ENCODE assay signal across 8 cellular contexts in genomic region chr12:50986961-50987737, GRCh38. TPM values are rescaled to one million over a fixed set of nuclear protein-coding genes. Genes with fewer than 3 reads are reported as not detected.
A peak's percentile ranks its signal among the peaks of the same experiment; 100 is the strongest.
DNase-seq lines count a peak whose midpoint lies in the region; ATAC-seq, FAIRE-seq and TF ChIP-seq lines count a peak whose summit lies in the region.

No MANE protein-coding gene starts in this region.

- H3K9me3 Mint-ChIP-seq in stimulated activated effector memory CD8-positive, alpha-beta T cell treated with anti-CD3 and anti-CD28 coated beads, Interleukin-12 subunit alpha, Interleukin-12 subunit beta, amount 100 ng/mL, for 72 hours = no peaks in the 10 kb centered on the region

- FAIRE-seq in G401.6 (lab: Jason Lieb, UNC) = peak; percentile 93
- FAIRE-seq in K562 (lab: Jason Lieb, UNC) = peak; percentile 64

- H3K27ac Mint-ChIP-seq in stimulated activated effector memory CD8-positive, alpha-beta T cell treated with anti-CD3 and anti-CD28 coated beads, Interleukin-12 subunit alpha, Interleukin-12 subunit beta, amount 100 ng/mL, for 72 hours = peak overlapping the region; percentile 82

- peak; percentile 32 for DNase-seq in AG04450 (ENCODE audit: low read depth, low spot score)
- DNase-seq in NCI-H82 (lab: John Stamatoyannopoulos, UW) = peak; percentile 80
- DNase-seq in K562 (ENCODE audit: extremely low read depth in 1 of 4, low spot score in 3 of 4) = peak; percentile 27 to 56 (median 40)
- peak; percentile 82 for DNase-seq in inferior parietal cortex (ENCODE audit: extremely low spot score)
- DNase-seq in stimulated activated effector memory CD8-positive, alpha-beta T cell treated with anti-CD3 and anti-CD28 coated beads, Interleukin-12 subunit alpha, Interleukin-12 subunit beta, amount 100 ng/mL, for 72 hours (ENCODE audit: low spot score in 2 of 2) = no peak
- DNase-seq in amniotic stem cell (lab: John Stamatoyannopoulos, UW) = no peak

- no peaks in the 10 kb centered on the region for H3K4me1 ChIP-seq in K562 (replicated peaks in 1 of 2; ENCODE audit: control insufficient read depth in 2 of 2, insufficient read depth in 2 of 2, low read length in 2 of 2)

- no peaks in the 10 kb centered on the region for H3K9me1 ChIP-seq in K562 (ENCODE audit: control insufficient read depth, insufficient read depth, low read length)

- H3K4me3 Mint-ChIP-seq in stimulated activated effector memory CD8-positive, alpha-beta T cell treated with anti-CD3 and anti-CD28 coated beads, Interleukin-12 subunit alpha, Interleukin-12 subunit beta, amount 100 ng/mL, for 72 hours = no peak overlapping the region

- no peak for TF ChIP-seq POLR2A in K562 (conservative IDR thresholded peaks at IDR 0.05)

- H3K79me2 ChIP-seq in K562 (ENCODE audit: control insufficient read depth, insufficient read depth, low read length) = no peaks in the 10 kb centered on the region

- H3K27me3 ChIP-seq in AG04450 (ENCODE audit: control insufficient read depth, insufficient read depth, low read length) (no peaks in the 10 kb centered on the region), K562 (ENCODE audit: control insufficient read depth in 2 of 2, insufficient read depth in 2 of 2, low read length in 2 of 2) (no peaks in the 10 kb centered on the region)

- CTCF ChIA-PET in AG04450 (lab: Charles Lee) (interaction anchor here (0.6 to 8.3 kb wide), 28 partner anchors 11 to 448 kb away, joined by 3 to 160 read pairs (median 4); partner anchors contain the start of gene ATF1), K562 (lab: Yijun Ruan, JAX; ENCODE audit: low intra/inter-chr PET ratio) (interaction anchor here (0.7 to 3.1 kb wide), 5 partner anchors 157 to 483 kb away, joined by 3 to 33 read pairs (median 4); partner anchors contain the start of gene DIP2B)

- peaks cover 63% of the 10 kb centered on the region for H3K36me3 ChIP-seq in K562 (ENCODE audit: control insufficient read depth, insufficient read depth, low read length)

- no peak overlapping the region for H3K27ac ChIP-seq in AG04450 (ENCODE audit: low read depth, low read length)
- H3K27ac ChIP-seq in K562 (ENCODE audit: extremely low read depth, low read depth, low read length) = no peak overlapping the region

- ATAC-seq in K562 (peak; percentile 90), HG02759 (IDR thresholded peaks at IDR 0.05; ENCODE audit: unreplicated experiment) (no peak)
- ATAC-seq in stimulated activated effector memory CD8-positive, alpha-beta T cell treated with anti-CD3 and anti-CD28 coated beads, Interleukin-12 subunit alpha, Interleukin-12 subunit beta, amount 100 ng/mL, for 72 hours = no peak

- no peak overlapping the region for H2AFZ ChIP-seq in K562 (ENCODE audit: low read depth, low read length)

- 56% methylated on average over 8 of the region's 8 CpGs for WGBS in K562 (ENCODE audit: insufficient coverage, low coverage, missing lambda C conversion rate)

- peaks cover 7% of the 10 kb centered on the region for H3K4me1 Mint-ChIP-seq in stimulated activated effector memory CD8-positive, alpha-beta T cell treated with anti-CD3 and anti-CD28 coated beads, Interleukin-12 subunit alpha, Interleukin-12 subunit beta, amount 100 ng/mL, for 72 hours

- H4K20me1 ChIP-seq in K562 (replicated peaks; ENCODE audit: control insufficient read depth, insufficient read depth, low read length) = no peaks in the 10 kb centered on the region

- H3K4me2 ChIP-seq in K562 (ENCODE audit: insufficient read depth, low read length) = no peak overlapping the region

- no TSS peak for BruUV-seq in K562 (replicated peaks; lab: Mats Ljungman, UMichigan)

- H3K9me3 ChIP-seq in AG04450 (ENCODE audit: control insufficient read depth, insufficient read depth, low read length) (no peaks in the 10 kb centered on the region), K562 (replicated peaks; ENCODE audit: control insufficient read depth, insufficient read depth, low read depth, low read length) (no peaks in the 10 kb centered on the region)

- TF ChIP-seq EP300 in K562 (IDR thresholded peaks at IDR 0.05; ENCODE audit: low read length) = no peak

- H3K4me3 ChIP-seq in AG04450 (ENCODE audit: low read depth, low read length) (no peak overlapping the region), K562 (no peak overlapping the region)

- peaks cover 63% of the 10 kb centered on the region for H3K36me3 Mint-ChIP-seq in stimulated activated effector memory CD8-positive, alpha-beta T cell treated with anti-CD3 and anti-CD28 coated beads, Interleukin-12 subunit alpha, Interleukin-12 subunit beta, amount 100 ng/mL, for 72 hours

- intact Hi-C loops in K562 (cut with micrococcal nuclease) = loop anchor here (1.0 to 5.0 kb wide), 3 partner anchors 162 to 365 kb away; no protein-coding TSS in a partner anchor

- POLR2A ChIA-PET in AG04450 (lab: Yijun Ruan, JAX) = interaction anchor here (0.8 to 1.1 kb wide), 2 partner anchors 161 to 902 kb away, joined by 3 to 12 read pairs; no protein-coding TSS in a partner anchor
- POLR2A ChIA-PET in K562 (lab: Yijun Ruan, JAX) = interaction anchor here (0.6 to 1.6 kb wide), 7 partner anchors 9 to 547 kb away, joined by 3 to 6 read pairs (median 4); no protein-coding TSS in a partner anchor

- in situ Hi-C loops in K562 (cut with MboI) = no loop called here

- TF ChIP-seq RAD21 in K562 (CRISPR knock-in tag; conservative IDR thresholded peaks at IDR 0.05 in 1 of 2, IDR thresholded peaks at IDR 0.05 in 1 of 2) = peak; percentile 86 to 88

- TF ChIP-seq CTCF in AG04450 (IDR thresholded peaks at IDR 0.05; ENCODE audit: low read depth, low read length) (peak; percentile 75), K562 (IDR thresholded peaks at IDR 0.05 in 2 of 3, conservative IDR thresholded peaks at IDR 0.05 in 1 of 3; ENCODE audit: insufficient read depth in 2 of 3, low read depth in 1 of 3, low read length in 3 of 3) (peak; percentile 58 to 72 (median 62))

- H3K9ac ChIP-seq in K562 (ENCODE audit: insufficient read depth in 1 of 2, low read depth in 2 of 2, low read length in 2 of 2) = no peak overlapping the region

TF ChIP-seq in K562, 482 proteins besides CTCF, POLR2A, EP300 and RAD21 (continues in another document):
- peak; percentile 51; the same call in 1 of the 2 replicates for TF ChIP-seq ARID2 (IDR thresholded peaks at IDR 0.05)
- TF ChIP-seq COPS2 (conservative IDR thresholded peaks at IDR 0.05) = no peak
- TF ChIP-seq DACH1 (IDR thresholded peaks at IDR 0.05; ENCODE audit: partially characterized antibody) = peak; percentile 51
- peak; percentile 63; the same call in 1 of the 2 replicates for TF ChIP-seq SMC3 (conservative IDR thresholded peaks at IDR 0.05; ENCODE audit: insufficient read depth, low read depth, low read length)
- TF ChIP-seq DEAF1 (CRISPR knock-in tag; IDR thresholded peaks at IDR 0.05) = peak; percentile 59

RNA-seq across cellular contexts. Expression of gene HIGD1C, which starts 34.8 kb away (rescaled TPM):
- polyA plus RNA-seq in AG04450 (2011; rRNA removed) (not detected in 2 replicates), K562 (2011; rRNA removed) (not detected in 2 replicates), K562 (2014; fragmentation: Illumina TruSeq; extraction: Trizol) (not detected in 2 replicates), K562 (2014; fragmentation: Nextera tagmentation; extraction: Ambion mirVana) (not detected), K562 (2014; rRNA removed) (not detected in 2 replicates)
- not detected in 2 replicates for polyA minus RNA-seq in AG04450 (2011; rRNA and poly(A)+ RNA removed)
- not detected in 2 replicates for total RNA-seq in K562 (2011; cell fraction: chromatin; rRNA removed; ENCODE audit: low replicate concordance)
- total RNA-seq in K562 (2011; cell fraction: nucleolus; rRNA removed) = not detected in 2 replicates
- total RNA-seq in K562 (2011; cell fraction: nucleoplasm; rRNA removed) = not detected in 2 replicates
- total RNA-seq in K562 (2014; rRNA removed) (not detected in 2 replicates), K562 (2014; rRNA removed; fragmentation: Illumina TruSeq; extraction: Trizol) (not detected in 2 replicates), K562 (2015; rRNA removed; fragmentation: Illumina TruSeq; extraction: Trizol) (not detected in 2 replicates), K562 (2021) (not detected in 2 replicates)
- polyA plus RNA-seq in K562 (2011; cell fraction: cytosol; rRNA removed) = not detected in 2 replicates
- polyA plus RNA-seq in K562 (2011; cell fraction: nucleus; rRNA removed) = not detected in 2 replicates
- not detected in 2 replicates for polyA plus RNA-seq in K562 (2012)
- not detected in 2 replicates for polyA minus RNA-seq in K562 (2011; rRNA and poly(A)+ RNA removed)
- polyA minus RNA-seq in K562 (2011; cell fraction: cytosol; rRNA and poly(A)+ RNA removed) = not detected in 2 replicates
- polyA minus RNA-seq in K562 (2011; cell fraction: nucleus; rRNA and poly(A)+ RNA removed) = not detected in 2 replicates

RNA-seq across cellular contexts. Expression of gene SLC11A2, which starts 39.0 kb away (rescaled TPM):
- 83.3 and 91.2 TPM in 2 replicates for polyA plus RNA-seq in AG04450 (2011; rRNA removed)
- 121 and 128 TPM in 2 replicates for polyA minus RNA-seq in AG04450 (2011; rRNA and poly(A)+ RNA removed)
- total RNA-seq in K562 (2011; cell fraction: chromatin; rRNA removed; ENCODE audit: low replicate concordance) = 262 and 366 TPM in 2 replicates
- total RNA-seq in K562 (2011; cell fraction: nucleolus; rRNA removed) = 161 and 181 TPM in 2 replicates
- total RNA-seq in K562 (2011; cell fraction: nucleoplasm; rRNA removed) = 245 and 254 TPM in 2 replicates
- total RNA-seq in K562 (2014; rRNA removed) = 26.1 and 29.7 TPM in 2 replicates
- total RNA-seq in K562 (2014; rRNA removed; fragmentation: Illumina TruSeq; extraction: Trizol) = 37.8 and 39.3 TPM in 2 replicates
- 30.3 and 32.9 TPM in 2 replicates for total RNA-seq in K562 (2015; rRNA removed; fragmentation: Illumina TruSeq; extraction: Trizol)
- total RNA-seq in K562 (2021) = 36.8 and 38.8 TPM in 2 replicates
- 54.0 and 65.8 TPM in 2 replicates for polyA plus RNA-seq in K562 (2011; rRNA removed)
- polyA plus RNA-seq in K562 (2011; cell fraction: cytosol; rRNA removed) = 26.5 and 64.3 TPM in 2 replicates
- polyA plus RNA-seq in K562 (2011; cell fraction: nucleus; rRNA removed) = 109 and 145 TPM in 2 replicates
- 32.5 and 33.3 TPM in 2 replicates for polyA plus RNA-seq in K562 (2012)
- 30.1 and 36.3 TPM in 2 replicates for polyA plus RNA-seq in K562 (2014; fragmentation: Illumina TruSeq; extraction: Trizol)
- polyA plus RNA-seq in K562 (2014; fragmentation: Nextera tagmentation; extraction: Ambion mirVana) = 10 to 100 TPM; 21.1 to 27.6 TPM
- 31.7 and 39.3 TPM in 2 replicates for polyA plus RNA-seq in K562 (2014; rRNA removed)
- polyA minus RNA-seq in K562 (2011; rRNA and poly(A)+ RNA removed) = 85.9 and 89.7 TPM in 2 replicates
- 20.3 and 25.1 TPM in 2 replicates for polyA minus RNA-seq in K562 (2011; cell fraction: cytosol; rRNA and poly(A)+ RNA removed)
- polyA minus RNA-seq in K562 (2011; cell fraction: nucleus; rRNA and poly(A)+ RNA removed) = 52.8 and 79.3 TPM in 2 replicates

Comparison
In these comparisons a context has a peak if more than half of its experiments do, and no peak if none do; other contexts are left out.
1. DNase-seq: peak in AG04450 (single experiment), NCI-H82 (single experiment), K562 (4 of 4) and inferior parietal cortex (single experiment); none in stimulated activated effector memory CD8-positive, alpha-beta T cell treated with anti-CD3 and anti-CD28 coated beads, Interleukin-12 subunit alpha, Interleukin-12 subunit beta, amount 100 ng/mL, for 72 hours (0 of 2) and amniotic stem cell (single experiment).